In genomic region chr1:209368864-209369598, GRCh38 we compare ENCODE assay signal across 13 cellular contexts.
DNase-seq lines count a peak whose midpoint lies in the region; ATAC-seq and TF ChIP-seq lines count a peak whose summit lies in the region.
"Had no signal": no experiment of that assay in that cellular context is flagged by ENCODE, and none has a peak within 500 bp of the region (broad histone marks: within the 10 kb centered on the region; RNA-seq: fewer than 3 reads in every experiment).

No MANE protein-coding gene starts in this region.

- no peaks in the 10 kb centered on the region for H3K79me2 ChIP-seq in neural cell (replicated peaks; ENCODE audit: insufficient read depth, low read length)

- H3K4me3 Mint-ChIP-seq in nephron progenitor cell, result no peak overlapping the region
- H3K4me3 Mint-ChIP-seq: activated naive CD4-positive, alpha-beta T cell treated with anti-CD3 and anti-CD28 coated beads, Interleukin-2, amount 50 U/mL, for 24 hours; natural killer cell treated with Interleukin-12 subunit alpha and Interleukin-12 subunit beta and Interleukin-15 and Interleukin-18, amount 100 ng/mL, for 72 hours had no signal

- no peak overlapping the region for H3K9ac ChIP-seq in neural cell (ENCODE audit: low read length)

- no peaks in the 10 kb centered on the region for H3K9me3 ChIP-seq in esophagus squamous epithelium
- no peaks in the 10 kb centered on the region for H3K9me3 ChIP-seq in neural cell (ENCODE audit: low read length)

- no peak for ATAC-seq in HG03108 (IDR thresholded peaks at IDR 0.05; ENCODE audit: unreplicated experiment)
- ATAC-seq: natural killer cell treated with Interleukin-12 subunit alpha and Interleukin-12 subunit beta and Interleukin-15 and Interleukin-18, amount 100 ng/mL, for 72 hours had no signal

- H3K4me2 ChIP-seq in neural cell (ENCODE audit: low read length), result no peak overlapping the region

- H3F3A ChIP-seq in neural cell (ENCODE audit: insufficient read depth, low read length, poor library complexity, severe bottlenecking), result no peaks in the 10 kb centered on the region

- H4K20me1 ChIP-seq in neural cell (ENCODE audit: insufficient read depth), result no peaks in the 10 kb centered on the region

- H3K36me3 Mint-ChIP-seq in nephron progenitor cell (ENCODE audit: low read depth), result no peaks in the 10 kb centered on the region
- H3K36me3 Mint-ChIP-seq: activated naive CD4-positive, alpha-beta T cell treated with anti-CD3 and anti-CD28 coated beads, Interleukin-2, amount 50 U/mL, for 24 hours; natural killer cell treated with Interleukin-12 subunit alpha and Interleukin-12 subunit beta and Interleukin-15 and Interleukin-18, amount 100 ng/mL, for 72 hours had no signal

- TF ChIP-seq CTCF in AG10803 (conservative IDR thresholded peaks at IDR 0.05; ENCODE audit: low read length), result no peak
- TF ChIP-seq CTCF in esophagus squamous epithelium (IDR thresholded peaks at IDR 0.05), result no peak
- TF ChIP-seq CTCF in neural cell (IDR thresholded peaks at IDR 0.05; ENCODE audit: poor library complexity, severe bottlenecking), result no peak
- no peak for TF ChIP-seq CTCF in nephron progenitor cell (IDR thresholded peaks at IDR 0.05)

- H3K4me3 ChIP-seq in AG10803 (ENCODE audit: low read length) (no peak overlapping the region), esophagus squamous epithelium (no peak overlapping the region), neural cell (ENCODE audit: low read length) (no peak overlapping the region)

- DNase-seq in AG10803 (ENCODE audit: low read depth) (peak; percentile 86), NCI-H446 treated with DMSO at 0.1 percent for 48 hours (lab: John Stamatoyannopoulos, UW) (peak; percentile 100), esophagus squamous epithelium (lab: John Stamatoyannopoulos, UW) (no peak), nephron progenitor cell (no peak), NCI-H1105 (lab: John Stamatoyannopoulos, UW) (no peak)
- DNase-seq in effector CD8-positive, alpha-beta T cell (lab: John Stamatoyannopoulos, UW), result no peak
- DNase-seq: COR-L47, NCI-H524 treated with DMSO at 0.1 percent for 48 hours had no signal

- no peaks in the 10 kb centered on the region for H3K9me2 ChIP-seq in neural cell (ENCODE audit: insufficient read depth, low read length)

- peaks cover 6% of the 10 kb centered on the region for H3K4me1 Mint-ChIP-seq in nephron progenitor cell
- H3K4me1 Mint-ChIP-seq: activated naive CD4-positive, alpha-beta T cell treated with anti-CD3 and anti-CD28 coated beads, Interleukin-2, amount 50 U/mL, for 24 hours had no signal

- 22 to 39% methylated on average over 8 of the region's 8 CpGs for WGBS in esophagus squamous epithelium, 2 donors

- peaks cover 16% of the 10 kb centered on the region for H3K27me3 Mint-ChIP-seq in nephron progenitor cell (ENCODE audit: low read depth, poor library complexity)

- H3K27me3 ChIP-seq in esophagus squamous epithelium, result no peaks in the 10 kb centered on the region
- no peaks in the 10 kb centered on the region for H3K27me3 ChIP-seq in neural cell (ENCODE audit: insufficient read depth, low read depth, low read length)

- no peak overlapping the region for H2AFZ ChIP-seq in neural cell (ENCODE audit: low read depth, low read length)

- peaks cover 30 to 79% (median 32%) of the 10 kb centered on the region in 3 donors for H3K4me1 ChIP-seq in esophagus squamous epithelium

- TF ChIP-seq RAD21 in neural cell (conservative IDR thresholded peaks at IDR 0.05), result no peak

- H3K27ac ChIP-seq in esophagus squamous epithelium (peak overlapping the region; percentile 71 to 86 (median 80)), neural cell (ENCODE audit: low read length) (no peak overlapping the region)
- H3K27ac ChIP-seq: VCaP had no signal

- no peak overlapping the region for H3K27ac Mint-ChIP-seq in nephron progenitor cell
- H3K27ac Mint-ChIP-seq: activated naive CD4-positive, alpha-beta T cell treated with anti-CD3 and anti-CD28 coated beads, Interleukin-2, amount 50 U/mL, for 24 hours; natural killer cell treated with Interleukin-12 subunit alpha and Interleukin-12 subunit beta and Interleukin-15 and Interleukin-18, amount 100 ng/mL, for 72 hours had no signal

- TF ChIP-seq EP300 in neural cell (conservative IDR thresholded peaks at IDR 0.05; ENCODE audit: poor library complexity, severe bottlenecking), result peak; percentile 29

- H3K36me3 ChIP-seq in esophagus squamous epithelium (no peaks in the 10 kb centered on the region), neural cell (ENCODE audit: insufficient read depth, low read length) (no peaks in the 10 kb centered on the region)

- intact Hi-C loops in esophagus squamous epithelium (cut with DNase I), result no loop called here

- no peak for TF ChIP-seq POLR2A in esophagus squamous epithelium (IDR thresholded peaks at IDR 0.05)

- no peaks in the 10 kb centered on the region for H3K9me3 Mint-ChIP-seq in nephron progenitor cell

TF ChIP-seq in neural cell, 6 proteins besides CTCF, POLR2A, EP300 and RAD21:
- TF ChIP-seq EZH2 (IDR thresholded peaks at IDR 0.05; ENCODE audit: borderline replicate concordance, insufficient read depth, low read length, poor library complexity, severe bottlenecking), result no peak
- TF ChIP-seq POLR2AphosphoS5 (IDR thresholded peaks at IDR 0.05), result no peak
- no peak for TF ChIP-seq SMC3 (conservative IDR thresholded peaks at IDR 0.05; ENCODE audit: poor library complexity)
- no peak for TF ChIP-seq TAF1 (IDR thresholded peaks at IDR 0.05; ENCODE audit: low read depth)
- no peak for TF ChIP-seq MXI1 (conservative IDR thresholded peaks at IDR 0.05; ENCODE audit: poor library complexity, severe bottlenecking)
- TF ChIP-seq, protein P1, sequence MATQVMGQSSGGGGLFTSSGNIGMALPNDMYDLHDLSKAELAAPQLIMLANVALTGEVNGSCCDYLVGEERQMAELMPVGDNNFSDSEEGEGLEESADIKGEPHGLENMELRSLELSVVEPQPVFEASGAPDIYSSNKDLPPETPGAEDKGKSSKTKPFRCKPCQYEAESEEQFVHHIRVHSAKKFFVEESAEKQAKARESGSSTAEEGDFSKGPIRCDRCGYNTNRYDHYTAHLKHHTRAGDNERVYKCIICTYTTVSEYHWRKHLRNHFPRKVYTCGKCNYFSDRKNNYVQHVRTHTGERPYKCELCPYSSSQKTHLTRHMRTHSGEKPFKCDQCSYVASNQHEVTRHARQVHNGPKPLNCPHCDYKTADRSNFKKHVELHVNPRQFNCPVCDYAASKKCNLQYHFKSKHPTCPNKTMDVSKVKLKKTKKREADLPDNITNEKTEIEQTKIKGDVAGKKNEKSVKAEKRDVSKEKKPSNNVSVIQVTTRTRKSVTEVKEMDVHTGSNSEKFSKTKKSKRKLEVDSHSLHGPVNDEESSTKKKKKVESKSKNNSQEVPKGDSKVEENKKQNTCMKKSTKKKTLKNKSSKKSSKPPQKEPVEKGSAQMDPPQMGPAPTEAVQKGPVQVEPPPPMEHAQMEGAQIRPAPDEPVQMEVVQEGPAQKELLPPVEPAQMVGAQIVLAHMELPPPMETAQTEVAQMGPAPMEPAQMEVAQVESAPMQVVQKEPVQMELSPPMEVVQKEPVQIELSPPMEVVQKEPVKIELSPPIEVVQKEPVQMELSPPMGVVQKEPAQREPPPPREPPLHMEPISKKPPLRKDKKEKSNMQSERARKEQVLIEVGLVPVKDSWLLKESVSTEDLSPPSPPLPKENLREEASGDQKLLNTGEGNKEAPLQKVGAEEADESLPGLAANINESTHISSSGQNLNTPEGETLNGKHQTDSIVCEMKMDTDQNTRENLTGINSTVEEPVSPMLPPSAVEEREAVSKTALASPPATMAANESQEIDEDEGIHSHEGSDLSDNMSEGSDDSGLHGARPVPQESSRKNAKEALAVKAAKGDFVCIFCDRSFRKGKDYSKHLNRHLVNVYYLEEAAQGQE (IDR thresholded peaks at IDR 0.05; ENCODE audit: borderline replicate concordance), result no peak

Comparison
In these comparisons a context has a peak if more than half of its experiments do, and no peak if none do; other contexts are left out.
1. DNase-seq: peak in AG10803 (single experiment) and NCI-H446 treated with DMSO at 0.1 percent for 48 hours (single experiment); none in esophagus squamous epithelium (single experiment), nephron progenitor cell (single experiment), effector CD8-positive, alpha-beta T cell (single experiment) and NCI-H1105 (single experiment).